In genomic region chr2:7835693-7836680, GRCh38 we compare ENCODE assay signal across 11 cellular contexts.
DNase-seq lines count a peak whose midpoint lies in the region; ATAC-seq and TF ChIP-seq lines count a peak whose summit lies in the region.
"Had no signal": no experiment of that assay in that cellular context is flagged by ENCODE, and none has a peak within 500 bp of the region (broad histone marks: within the 10 kb centered on the region; RNA-seq: fewer than 3 reads in every experiment).

No MANE protein-coding gene starts in this region.

- no peak overlapping the region for H3K4me3 Mint-ChIP-seq in CD4-positive, alpha-beta T cell
- H3K4me3 Mint-ChIP-seq: CD8-positive, alpha-beta memory T cell; neural crest cell had no signal

- no peak for DNase-seq in CD4-positive, alpha-beta T cell
- DNase-seq in SHP77 (lab: John Stamatoyannopoulos, UW) (peak; percentile 74 to 90), ACHN (no peak), G401 (ENCODE audit: low spot score) (no peak)
- no peak for DNase-seq in activated CD8-positive, alpha-beta memory T cell treated with anti-CD3 and anti-CD28 coated beads, Interleukin-2, amount 50 U/mL, for 48 hours
- no peak for DNase-seq in activated naive CD4-positive, alpha-beta T cell treated with anti-CD3 and anti-CD28 coated beads, Interleukin-2, amount 50 U/mL, for 72 hours (ENCODE audit: low spot score in 2 of 2)
- DNase-seq: NCI-H226 had no signal

- H3K9me3 Mint-ChIP-seq in CD4-positive, alpha-beta T cell: no peaks in the 10 kb centered on the region
- peaks cover 9 to 32% of the 10 kb centered on the region in 2 donors for H3K9me3 Mint-ChIP-seq in activated naive CD4-positive, alpha-beta T cell treated with anti-CD3 and anti-CD28 coated beads, Interleukin-2, amount 50 U/mL, for 72 hours
- H3K9me3 Mint-ChIP-seq: CD8-positive, alpha-beta memory T cell had no signal

- H3K36me3 Mint-ChIP-seq in CD4-positive, alpha-beta T cell (ENCODE audit: low read depth): no peaks in the 10 kb centered on the region
- peaks cover 4 to 8% of the 10 kb centered on the region in 2 donors for H3K36me3 Mint-ChIP-seq in activated naive CD4-positive, alpha-beta T cell treated with anti-CD3 and anti-CD28 coated beads, Interleukin-2, amount 50 U/mL, for 72 hours

- CTCF ChIA-PET in CD4-positive, alpha-beta T cell (lab: Charles Lee): interaction anchor here (0.6 to 0.7 kb wide), 2 partner anchors 45 to 92 kb away, joined by 3 read pairs; no protein-coding TSS in a partner anchor

- no peaks in the 10 kb centered on the region for H3K27me3 Mint-ChIP-seq in CD4-positive, alpha-beta T cell
- H3K27me3 Mint-ChIP-seq: CD8-positive, alpha-beta memory T cell had no signal

- H3K4me1 Mint-ChIP-seq in CD4-positive, alpha-beta T cell (ENCODE audit: low read depth): peaks cover 14% of the 10 kb centered on the region

- no peaks in the 10 kb centered on the region for H3K9me3 ChIP-seq in CD4-positive, alpha-beta T cell (ENCODE audit: control insufficient read depth, low read length)

- H3K27me3 ChIP-seq in CD4-positive, alpha-beta T cell (ENCODE audit: control insufficient read depth, insufficient read depth, low read length): no peaks in the 10 kb centered on the region

- peak overlapping the region; percentile 35 for H3K27ac Mint-ChIP-seq in CD4-positive, alpha-beta T cell
- H3K27ac Mint-ChIP-seq in activated naive CD4-positive, alpha-beta T cell treated with anti-CD3 and anti-CD28 coated beads, Interleukin-2, amount 50 U/mL, for 72 hours: no peak overlapping the region

- in situ Hi-C loops in ACHN (cut with HindIII; ENCODE audit: low pct_ligation_motif_present, low pct_unique_long_range_greater_than_20kb, low sequenced_read_pairs) (no loop called here), G401 (cut with HindIII; ENCODE audit: low sequenced_read_pairs) (no loop called here)

- no peak overlapping the region for H3K27ac ChIP-seq in CD4-positive, alpha-beta T cell (ENCODE audit: low read depth, low read length)

- no peak for ATAC-seq in CD4-positive, alpha-beta T cell (ENCODE audit: poor library complexity)
- ATAC-seq in GM19452 (IDR thresholded peaks at IDR 0.05; ENCODE audit: unreplicated experiment) (peak; percentile 96), HG03354 (IDR thresholded peaks at IDR 0.05; ENCODE audit: poor library complexity, severe bottlenecking, unreplicated experiment) (peak; percentile 98)
- ATAC-seq in activated naive CD4-positive, alpha-beta T cell treated with anti-CD3 and anti-CD28 coated beads, Interleukin-2, amount 50 U/mL, for 72 hours: no peak

- intact Hi-C loops in CD4-positive, alpha-beta T cell (cut with DNase I, micrococcal nuclease): no loop called here

- POLR2A ChIA-PET in CD4-positive, alpha-beta T cell (lab: Charles Lee): no interaction called here

- no peak for TF ChIP-seq CTCF in CD4-positive, alpha-beta T cell (IDR thresholded peaks at IDR 0.05)

Comparison
In these comparisons a context has a peak if more than half of its experiments do, and no peak if none do; other contexts are left out.
1. ATAC-seq: peak in GM19452 (single experiment) and HG03354 (single experiment); none in CD4-positive, alpha-beta T cell (single experiment) and activated naive CD4-positive, alpha-beta T cell treated with anti-CD3 and anti-CD28 coated beads, Interleukin-2, amount 50 U/mL, for 72 hours (0 of 2).
2. DNase-seq: peak in SHP77 (2 of 2); none in CD4-positive, alpha-beta T cell (0 of 10), ACHN (single experiment), G401 (single experiment), activated CD8-positive, alpha-beta memory T cell treated with anti-CD3 and anti-CD28 coated beads, Interleukin-2, amount 50 U/mL, for 48 hours (single experiment) and activated naive CD4-positive, alpha-beta T cell treated with anti-CD3 and anti-CD28 coated beads, Interleukin-2, amount 50 U/mL, for 72 hours (0 of 2).